In genomic region chr1:114803001-114803400, GRCh38 we compare ENCODE assay signal across 1 cellular context.
TF ChIP-seq lines count a peak whose summit lies in the region.

No MANE protein-coding gene starts in this region.

TF ChIP-seq in GM12878, 131 proteins besides CTCF, POLR2A, EP300 and RAD21:
- no peak for TF ChIP-seq SMAD5 (IDR thresholded peaks at IDR 0.05; ENCODE audit: low read depth)
- TF ChIP-seq PKNOX1 (IDR thresholded peaks at IDR 0.05) = peak; percentile 66; the same call in 1 of the 2 replicates
- peak; percentile 25; the same call in 1 of the 2 replicates for TF ChIP-seq RUNX3 (IDR thresholded peaks at IDR 0.05; ENCODE audit: low read length)
- no peak for TF ChIP-seq KDM1A (IDR thresholded peaks at IDR 0.05; ENCODE audit: borderline replicate concordance)
TF ChIP-seq in GM12878: peak in this region for 2.
